Comparison of ENCODE assay signal across 1 cellular context in the genomic region with DNA sequence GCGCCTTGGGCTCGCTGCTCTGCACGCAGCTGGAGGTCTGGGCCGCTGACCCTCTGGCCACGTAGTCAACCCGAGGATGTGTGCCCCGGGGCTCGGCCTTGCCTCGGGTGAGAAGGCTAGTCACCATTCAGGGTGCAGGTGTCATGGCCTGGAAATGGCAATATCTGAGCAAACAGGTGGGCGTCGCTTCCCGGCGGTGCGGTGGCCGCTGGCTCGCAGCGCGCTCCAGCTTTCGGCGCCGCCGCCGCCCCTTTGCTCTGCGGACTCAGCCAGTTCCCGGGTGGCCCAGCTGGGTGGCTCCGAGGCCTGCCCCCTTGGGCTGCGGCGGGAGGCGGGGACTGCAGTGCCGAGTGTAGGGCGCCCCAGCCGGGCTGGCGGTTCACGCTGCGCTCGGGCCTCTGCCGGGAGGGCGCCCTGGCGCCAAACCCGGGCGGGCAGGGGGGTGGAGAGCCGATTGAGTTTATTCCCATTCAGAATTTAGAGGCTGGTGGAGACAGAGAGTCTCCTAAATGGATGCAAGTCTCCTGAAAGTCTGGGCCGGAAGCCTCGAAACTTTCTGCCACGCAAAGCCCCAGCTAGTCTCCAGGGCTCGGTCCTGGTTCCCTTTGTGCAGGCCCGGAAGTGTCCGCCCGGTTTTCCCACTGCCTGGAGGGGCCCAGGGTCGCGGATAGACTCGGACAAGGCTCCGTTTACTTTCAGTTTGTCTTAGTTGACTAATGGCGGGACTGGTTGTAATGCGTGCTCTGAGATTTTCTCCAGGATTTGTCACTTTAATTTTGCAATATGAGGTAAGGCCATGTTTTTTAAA.
TF ChIP-seq lines count a peak whose summit lies in the region.

No MANE protein-coding gene starts in this region.

TF ChIP-seq in HepG2, 621 proteins besides CTCF, POLR2A, EP300 and RAD21 (continued from another document and continues in another):
- TF ChIP-seq, protein P1, sequence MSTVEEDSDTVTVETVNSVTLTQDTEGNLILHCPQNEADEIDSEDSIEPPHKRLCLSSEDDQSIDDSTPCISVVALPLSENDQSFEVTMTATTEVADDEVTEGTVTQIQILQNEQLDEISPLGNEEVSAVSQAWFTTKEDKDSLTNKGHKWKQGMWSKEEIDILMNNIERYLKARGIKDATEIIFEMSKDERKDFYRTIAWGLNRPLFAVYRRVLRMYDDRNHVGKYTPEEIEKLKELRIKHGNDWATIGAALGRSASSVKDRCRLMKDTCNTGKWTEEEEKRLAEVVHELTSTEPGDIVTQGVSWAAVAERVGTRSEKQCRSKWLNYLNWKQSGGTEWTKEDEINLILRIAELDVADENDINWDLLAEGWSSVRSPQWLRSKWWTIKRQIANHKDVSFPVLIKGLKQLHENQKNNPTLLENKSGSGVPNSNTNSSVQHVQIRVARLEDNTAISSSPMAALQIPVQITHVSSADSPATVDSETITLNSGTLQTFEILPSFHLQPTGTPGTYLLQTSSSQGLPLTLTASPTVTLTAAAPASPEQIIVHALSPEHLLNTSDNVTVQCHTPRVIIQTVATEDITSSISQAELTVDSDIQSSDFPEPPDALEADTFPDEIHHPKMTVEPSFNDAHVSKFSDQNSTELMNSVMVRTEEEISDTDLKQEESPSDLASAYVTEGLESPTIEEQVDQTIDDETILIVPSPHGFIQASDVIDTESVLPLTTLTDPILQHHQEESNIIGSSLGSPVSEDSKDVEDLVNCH (CRISPR knock-in tag; IDR thresholded peaks at IDR 0.05) = peak; percentile 70; the same call in 1 of the 2 replicates
- TF ChIP-seq SMARCE1 (IDR thresholded peaks at IDR 0.05; ENCODE audit: borderline replicate concordance) (no peak), ZSCAN9 (CRISPR knock-in tag; IDR thresholded peaks at IDR 0.05; ENCODE audit: borderline replicate concordance) (no peak), ZNF230 (CRISPR knock-in tag; IDR thresholded peaks at IDR 0.05) (no peak), CEBPB (IDR thresholded peaks at IDR 0.05; ENCODE audit: borderline replicate concordance, low read depth, low read length) (no peak), ZNF451 (CRISPR knock-in tag; IDR thresholded peaks at IDR 0.05) (no peak), SIX1 (CRISPR knock-in tag; IDR thresholded peaks at IDR 0.05; ENCODE audit: borderline replicate concordance) (no peak), ASH2L (IDR thresholded peaks at IDR 0.05; ENCODE audit: insufficient read length, low read depth, low read length) (peak; percentile 19), ZNF780A (CRISPR knock-in tag; IDR thresholded peaks at IDR 0.05) (no peak), BCL6 (CRISPR knock-in tag; IDR thresholded peaks at IDR 0.05) (no peak), DR1 (CRISPR knock-in tag; IDR thresholded peaks at IDR 0.05) (no peak), MEIS2 (CRISPR knock-in tag; IDR thresholded peaks at IDR 0.05) (no peak), ZNF335 (CRISPR knock-in tag; IDR thresholded peaks at IDR 0.05) (no peak), ZNF33B (CRISPR knock-in tag; IDR thresholded peaks at IDR 0.05) (no peak), SMAD1 (CRISPR knock-in tag; IDR thresholded peaks at IDR 0.05; ENCODE audit: borderline replicate concordance, low read depth) (0 out of 2 replicates have a peak, but pooled peaks have one; percentile 29), ZNF430 (CRISPR knock-in tag; IDR thresholded peaks at IDR 0.05) (peak; percentile 51; the same call in 1 of the 2 replicates), BRCA1 (CRISPR knock-in tag; IDR thresholded peaks at IDR 0.05) (no peak), ZNF841 (CRISPR knock-in tag; IDR thresholded peaks at IDR 0.05; ENCODE audit: borderline replicate concordance) (no peak), NR1H2 (CRISPR knock-in tag; IDR thresholded peaks at IDR 0.05; ENCODE audit: borderline replicate concordance, low read depth) (no peak), RBM22 (optimal IDR thresholded peaks at IDR 0.05; ENCODE audit: low read length) (no peak), FOSL1 (CRISPR knock-in tag; IDR thresholded peaks at IDR 0.05; ENCODE audit: borderline replicate concordance) (no peak), ZZZ3 (CRISPR knock-in tag; IDR thresholded peaks at IDR 0.05; ENCODE audit: borderline replicate concordance) (no peak)
- TF ChIP-seq, protein P2, sequence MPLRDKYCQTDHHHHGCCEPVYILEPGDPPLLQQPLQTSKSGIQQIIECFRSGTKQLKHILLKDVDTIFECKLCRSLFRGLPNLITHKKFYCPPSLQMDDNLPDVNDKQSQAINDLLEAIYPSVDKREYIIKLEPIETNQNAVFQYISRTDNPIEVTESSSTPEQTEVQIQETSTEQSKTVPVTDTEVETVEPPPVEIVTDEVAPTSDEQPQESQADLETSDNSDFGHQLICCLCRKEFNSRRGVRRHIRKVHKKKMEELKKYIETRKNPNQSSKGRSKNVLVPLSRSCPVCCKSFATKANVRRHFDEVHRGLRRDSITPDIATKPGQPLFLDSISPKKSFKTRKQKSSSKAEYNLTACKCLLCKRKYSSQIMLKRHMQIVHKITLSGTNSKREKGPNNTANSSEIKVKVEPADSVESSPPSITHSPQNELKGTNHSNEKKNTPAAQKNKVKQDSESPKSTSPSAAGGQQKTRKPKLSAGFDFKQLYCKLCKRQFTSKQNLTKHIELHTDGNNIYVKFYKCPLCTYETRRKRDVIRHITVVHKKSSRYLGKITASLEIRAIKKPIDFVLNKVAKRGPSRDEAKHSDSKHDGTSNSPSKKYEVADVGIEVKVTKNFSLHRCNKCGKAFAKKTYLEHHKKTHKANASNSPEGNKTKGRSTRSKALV (CRISPR knock-in tag; IDR thresholded peaks at IDR 0.05) = peak; percentile 92
- TF ChIP-seq, protein P3, sequence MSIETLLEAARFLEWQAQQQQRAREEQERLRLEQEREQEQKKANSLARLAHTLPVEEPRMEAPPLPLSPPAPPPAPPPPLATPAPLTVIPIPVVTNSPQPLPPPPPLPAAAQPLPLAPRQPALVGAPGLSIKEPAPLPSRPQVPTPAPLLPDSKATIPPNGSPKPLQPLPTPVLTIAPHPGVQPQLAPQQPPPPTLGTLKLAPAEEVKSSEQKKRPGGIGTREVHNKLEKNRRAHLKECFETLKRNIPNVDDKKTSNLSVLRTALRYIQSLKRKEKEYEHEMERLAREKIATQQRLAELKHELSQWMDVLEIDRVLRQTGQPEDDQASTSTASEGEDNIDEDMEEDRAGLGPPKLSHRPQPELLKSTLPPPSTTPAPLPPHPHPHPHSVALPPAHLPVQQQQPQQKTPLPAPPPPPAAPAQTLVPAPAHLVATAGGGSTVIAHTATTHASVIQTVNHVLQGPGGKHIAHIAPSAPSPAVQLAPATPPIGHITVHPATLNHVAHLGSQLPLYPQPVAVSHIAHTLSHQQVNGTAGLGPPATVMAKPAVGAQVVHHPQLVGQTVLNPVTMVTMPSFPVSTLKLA (IDR thresholded peaks at IDR 0.05) = no peak
- TF ChIP-seq, protein P4, sequence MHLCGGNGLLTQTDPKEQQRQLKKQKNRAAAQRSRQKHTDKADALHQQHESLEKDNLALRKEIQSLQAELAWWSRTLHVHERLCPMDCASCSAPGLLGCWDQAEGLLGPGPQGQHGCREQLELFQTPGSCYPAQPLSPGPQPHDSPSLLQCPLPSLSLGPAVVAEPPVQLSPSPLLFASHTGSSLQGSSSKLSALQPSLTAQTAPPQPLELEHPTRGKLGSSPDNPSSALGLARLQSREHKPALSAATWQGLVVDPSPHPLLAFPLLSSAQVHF (CRISPR knock-in tag; IDR thresholded peaks at IDR 0.05) = no peak
- TF ChIP-seq, protein P5, sequence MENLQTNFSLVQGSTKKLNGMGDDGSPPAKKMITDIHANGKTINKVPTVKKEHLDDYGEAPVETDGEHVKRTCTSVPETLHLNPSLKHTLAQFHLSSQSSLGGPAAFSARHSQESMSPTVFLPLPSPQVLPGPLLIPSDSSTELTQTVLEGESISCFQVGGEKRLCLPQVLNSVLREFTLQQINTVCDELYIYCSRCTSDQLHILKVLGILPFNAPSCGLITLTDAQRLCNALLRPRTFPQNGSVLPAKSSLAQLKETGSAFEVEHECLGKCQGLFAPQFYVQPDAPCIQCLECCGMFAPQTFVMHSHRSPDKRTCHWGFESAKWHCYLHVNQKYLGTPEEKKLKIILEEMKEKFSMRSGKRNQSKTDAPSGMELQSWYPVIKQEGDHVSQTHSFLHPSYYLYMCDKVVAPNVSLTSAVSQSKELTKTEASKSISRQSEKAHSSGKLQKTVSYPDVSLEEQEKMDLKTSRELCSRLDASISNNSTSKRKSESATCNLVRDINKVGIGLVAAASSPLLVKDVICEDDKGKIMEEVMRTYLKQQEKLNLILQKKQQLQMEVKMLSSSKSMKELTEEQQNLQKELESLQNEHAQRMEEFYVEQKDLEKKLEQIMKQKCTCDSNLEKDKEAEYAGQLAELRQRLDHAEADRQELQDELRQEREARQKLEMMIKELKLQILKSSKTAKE (CRISPR knock-in tag; IDR thresholded peaks at IDR 0.05; ENCODE audit: borderline replicate concordance) = no peak
- TF ChIP-seq, protein P6, sequence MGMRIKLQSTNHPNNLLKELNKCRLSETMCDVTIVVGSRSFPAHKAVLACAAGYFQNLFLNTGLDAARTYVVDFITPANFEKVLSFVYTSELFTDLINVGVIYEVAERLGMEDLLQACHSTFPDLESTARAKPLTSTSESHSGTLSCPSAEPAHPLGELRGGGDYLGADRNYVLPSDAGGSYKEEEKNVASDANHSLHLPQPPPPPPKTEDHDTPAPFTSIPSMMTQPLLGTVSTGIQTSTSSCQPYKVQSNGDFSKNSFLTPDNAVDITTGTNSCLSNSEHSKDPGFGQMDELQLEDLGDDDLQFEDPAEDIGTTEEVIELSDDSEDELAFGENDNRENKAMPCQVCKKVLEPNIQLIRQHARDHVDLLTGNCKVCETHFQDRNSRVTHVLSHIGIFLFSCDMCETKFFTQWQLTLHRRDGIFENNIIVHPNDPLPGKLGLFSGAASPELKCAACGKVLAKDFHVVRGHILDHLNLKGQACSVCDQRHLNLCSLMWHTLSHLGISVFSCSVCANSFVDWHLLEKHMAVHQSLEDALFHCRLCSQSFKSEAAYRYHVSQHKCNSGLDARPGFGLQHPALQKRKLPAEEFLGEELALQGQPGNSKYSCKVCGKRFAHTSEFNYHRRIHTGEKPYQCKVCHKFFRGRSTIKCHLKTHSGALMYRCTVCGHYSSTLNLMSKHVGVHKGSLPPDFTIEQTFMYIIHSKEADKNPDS (CRISPR knock-in tag; IDR thresholded peaks at IDR 0.05) = no peak
- TF ChIP-seq, protein P7, sequence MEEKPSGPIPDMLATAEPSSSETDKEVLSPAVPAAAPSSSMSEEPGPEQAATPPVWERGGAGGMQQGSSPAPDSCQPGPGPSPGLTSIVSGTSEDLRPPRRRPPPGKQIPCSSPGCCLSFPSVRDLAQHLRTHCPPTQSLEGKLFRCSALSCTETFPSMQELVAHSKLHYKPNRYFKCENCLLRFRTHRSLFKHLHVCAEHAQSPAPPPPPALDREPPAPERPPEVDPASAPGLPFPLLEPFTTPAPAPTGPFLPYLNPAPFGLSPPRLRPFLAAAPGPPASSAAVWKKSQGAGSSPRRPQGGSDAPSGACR (CRISPR knock-in tag; IDR thresholded peaks at IDR 0.05) = 0 out of 2 replicates have a peak, but pooled peaks have one; percentile 60
- TF ChIP-seq, protein P8, sequence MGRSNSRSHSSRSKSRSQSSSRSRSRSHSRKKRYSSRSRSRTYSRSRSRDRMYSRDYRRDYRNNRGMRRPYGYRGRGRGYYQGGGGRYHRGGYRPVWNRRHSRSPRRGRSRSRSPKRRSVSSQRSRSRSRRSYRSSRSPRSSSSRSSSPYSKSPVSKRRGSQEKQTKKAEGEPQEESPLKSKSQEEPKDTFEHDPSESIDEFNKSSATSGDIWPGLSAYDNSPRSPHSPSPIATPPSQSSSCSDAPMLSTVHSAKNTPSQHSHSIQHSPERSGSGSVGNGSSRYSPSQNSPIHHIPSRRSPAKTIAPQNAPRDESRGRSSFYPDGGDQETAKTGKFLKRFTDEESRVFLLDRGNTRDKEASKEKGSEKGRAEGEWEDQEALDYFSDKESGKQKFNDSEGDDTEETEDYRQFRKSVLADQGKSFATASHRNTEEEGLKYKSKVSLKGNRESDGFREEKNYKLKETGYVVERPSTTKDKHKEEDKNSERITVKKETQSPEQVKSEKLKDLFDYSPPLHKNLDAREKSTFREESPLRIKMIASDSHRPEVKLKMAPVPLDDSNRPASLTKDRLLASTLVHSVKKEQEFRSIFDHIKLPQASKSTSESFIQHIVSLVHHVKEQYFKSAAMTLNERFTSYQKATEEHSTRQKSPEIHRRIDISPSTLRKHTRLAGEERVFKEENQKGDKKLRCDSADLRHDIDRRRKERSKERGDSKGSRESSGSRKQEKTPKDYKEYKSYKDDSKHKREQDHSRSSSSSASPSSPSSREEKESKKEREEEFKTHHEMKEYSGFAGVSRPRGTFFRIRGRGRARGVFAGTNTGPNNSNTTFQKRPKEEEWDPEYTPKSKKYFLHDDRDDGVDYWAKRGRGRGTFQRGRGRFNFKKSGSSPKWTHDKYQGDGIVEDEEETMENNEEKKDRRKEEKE (IDR thresholded peaks at IDR 0.05) = no peak
- TF ChIP-seq, protein P9, sequence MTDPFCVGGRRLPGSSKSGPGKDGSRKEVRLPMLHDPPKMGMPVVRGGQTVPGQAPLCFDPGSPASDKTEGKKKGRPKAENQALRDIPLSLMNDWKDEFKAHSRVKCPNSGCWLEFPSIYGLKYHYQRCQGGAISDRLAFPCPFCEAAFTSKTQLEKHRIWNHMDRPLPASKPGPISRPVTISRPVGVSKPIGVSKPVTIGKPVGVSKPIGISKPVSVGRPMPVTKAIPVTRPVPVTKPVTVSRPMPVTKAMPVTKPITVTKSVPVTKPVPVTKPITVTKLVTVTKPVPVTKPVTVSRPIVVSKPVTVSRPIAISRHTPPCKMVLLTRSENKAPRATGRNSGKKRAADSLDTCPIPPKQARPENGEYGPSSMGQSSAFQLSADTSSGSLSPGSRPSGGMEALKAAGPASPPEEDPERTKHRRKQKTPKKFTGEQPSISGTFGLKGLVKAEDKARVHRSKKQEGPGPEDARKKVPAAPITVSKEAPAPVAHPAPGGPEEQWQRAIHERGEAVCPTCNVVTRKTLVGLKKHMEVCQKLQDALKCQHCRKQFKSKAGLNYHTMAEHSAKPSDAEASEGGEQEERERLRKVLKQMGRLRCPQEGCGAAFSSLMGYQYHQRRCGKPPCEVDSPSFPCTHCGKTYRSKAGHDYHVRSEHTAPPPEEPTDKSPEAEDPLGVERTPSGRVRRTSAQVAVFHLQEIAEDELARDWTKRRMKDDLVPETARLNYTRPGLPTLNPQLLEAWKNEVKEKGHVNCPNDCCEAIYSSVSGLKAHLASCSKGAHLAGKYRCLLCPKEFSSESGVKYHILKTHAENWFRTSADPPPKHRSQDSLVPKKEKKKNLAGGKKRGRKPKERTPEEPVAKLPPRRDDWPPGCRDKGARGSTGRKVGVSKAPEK (CRISPR knock-in tag; IDR thresholded peaks at IDR 0.05; ENCODE audit: borderline replicate concordance) = 0 out of 2 replicates have a peak, but pooled peaks have one; percentile 52
- TF ChIP-seq, protein P10, sequence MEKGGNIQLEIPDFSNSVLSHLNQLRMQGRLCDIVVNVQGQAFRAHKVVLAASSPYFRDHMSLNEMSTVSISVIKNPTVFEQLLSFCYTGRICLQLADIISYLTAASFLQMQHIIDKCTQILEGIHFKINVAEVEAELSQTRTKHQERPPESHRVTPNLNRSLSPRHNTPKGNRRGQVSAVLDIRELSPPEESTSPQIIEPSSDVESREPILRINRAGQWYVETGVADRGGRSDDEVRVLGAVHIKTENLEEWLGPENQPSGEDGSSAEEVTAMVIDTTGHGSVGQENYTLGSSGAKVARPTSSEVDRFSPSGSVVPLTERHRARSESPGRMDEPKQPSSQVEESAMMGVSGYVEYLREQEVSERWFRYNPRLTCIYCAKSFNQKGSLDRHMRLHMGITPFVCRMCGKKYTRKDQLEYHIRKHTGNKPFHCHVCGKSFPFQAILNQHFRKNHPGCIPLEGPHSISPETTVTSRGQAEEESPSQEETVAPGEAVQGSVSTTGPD (CRISPR knock-in tag; IDR thresholded peaks at IDR 0.05) = no peak
- TF ChIP-seq, protein P11, sequence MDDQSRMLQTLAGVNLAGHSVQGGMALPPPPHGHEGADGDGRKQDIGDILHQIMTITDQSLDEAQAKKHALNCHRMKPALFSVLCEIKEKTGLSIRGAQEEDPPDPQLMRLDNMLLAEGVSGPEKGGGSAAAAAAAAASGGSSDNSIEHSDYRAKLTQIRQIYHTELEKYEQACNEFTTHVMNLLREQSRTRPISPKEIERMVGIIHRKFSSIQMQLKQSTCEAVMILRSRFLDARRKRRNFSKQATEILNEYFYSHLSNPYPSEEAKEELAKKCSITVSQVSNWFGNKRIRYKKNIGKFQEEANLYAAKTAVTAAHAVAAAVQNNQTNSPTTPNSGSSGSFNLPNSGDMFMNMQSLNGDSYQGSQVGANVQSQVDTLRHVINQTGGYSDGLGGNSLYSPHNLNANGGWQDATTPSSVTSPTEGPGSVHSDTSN (CRISPR knock-in tag; IDR thresholded peaks at IDR 0.05; ENCODE audit: borderline replicate concordance) = no peak
